Comparison of ENCODE assay signal across 8 cellular contexts in the genomic region with DNA sequence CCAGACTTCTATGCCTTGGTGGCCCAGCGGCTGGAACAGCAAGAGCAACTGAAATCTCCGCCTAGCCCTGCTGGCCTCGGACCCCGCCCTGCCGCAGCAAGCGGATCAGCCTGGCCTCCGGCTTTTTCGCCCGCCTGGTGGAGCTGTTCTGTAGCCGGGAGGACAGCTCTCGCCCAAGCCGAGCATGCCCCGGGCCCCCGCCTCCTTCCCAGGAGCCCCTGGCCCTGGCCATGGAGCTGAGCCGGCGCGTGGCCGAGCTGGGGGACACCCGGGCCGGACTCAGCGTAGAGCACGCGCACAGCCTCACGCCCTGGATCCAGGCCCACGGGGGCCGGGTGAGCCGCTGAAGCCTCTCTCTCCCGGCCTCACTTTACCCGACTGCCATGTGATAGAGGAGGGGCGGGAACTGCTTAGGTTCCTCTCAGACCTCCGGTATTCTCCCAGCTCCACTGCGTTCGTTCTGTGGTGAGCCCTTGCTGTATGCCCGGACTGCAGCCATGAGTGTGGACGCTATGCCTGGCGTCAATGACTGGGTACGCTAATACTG. TPM values are rescaled to one million over a fixed set of nuclear protein-coding genes. Genes with fewer than 3 reads are reported as not detected.
DNase-seq lines count a peak whose midpoint lies in the region; ATAC-seq and TF ChIP-seq lines count a peak whose summit lies in the region.

No MANE protein-coding gene starts in this region.

- peak; percentile 37 to 61 for ATAC-seq in activated T-cell treated with anti-CD3 and anti-CD28 coated beads, Interleukin-2, amount 50 U/mL, for 72 hours (replicated peaks in 1 of 2)
- peak; percentile 65 for ATAC-seq in stimulated activated naive CD8-positive, alpha-beta T cell treated with anti-CD3 and anti-CD28 coated beads, Interleukin-15, amount 100 ng/mL, for 72 hours
- ATAC-seq in GM19324 (IDR thresholded peaks at IDR 0.05; ENCODE audit: low FRiP score, unreplicated experiment): no peak

- H3K36me3 Mint-ChIP-seq in activated T-cell treated with anti-CD3 and anti-CD28 coated beads, Interleukin-2, amount 50 U/mL, for 72 hours (ENCODE audit: insufficient read depth in 2 of 2): no peaks in the 10 kb centered on the region
- no peaks in the 10 kb centered on the region for H3K36me3 Mint-ChIP-seq in activated T-cell treated with anti-CD3 and anti-CD28 coated beads, Interleukin-2, amount 50 U/mL, for 24 hours (ENCODE audit: low read depth)

- in situ Hi-C loops in astrocyte of the cerebellum (cut with HindIII; ENCODE audit: low sequenced_read_pairs): no loop called here
- in situ Hi-C loops in HAP-1 (cut with MboI; ENCODE audit: low sequenced_read_pairs): loop anchor here (25.0 kb wide), 1 partner anchor 485 kb away; no protein-coding TSS in a partner anchor

- no peaks in the 10 kb centered on the region for H3K4me1 Mint-ChIP-seq in activated T-cell treated with anti-CD3 and anti-CD28 coated beads, Interleukin-2, amount 50 U/mL, for 72 hours (ENCODE audit: low read depth)
- H3K4me1 Mint-ChIP-seq in activated T-cell treated with anti-CD3 and anti-CD28 coated beads, Interleukin-2, amount 50 U/mL, for 24 hours (ENCODE audit: low read depth): no peaks in the 10 kb centered on the region
- H3K4me1 Mint-ChIP-seq in stimulated activated naive CD8-positive, alpha-beta T cell treated with anti-CD3 and anti-CD28 coated beads, Interleukin-15, amount 100 ng/mL, for 72 hours: no peaks in the 10 kb centered on the region

- peak overlapping the region in 1 of 2 donors; percentile 46 for H3K4me3 Mint-ChIP-seq in activated T-cell treated with anti-CD3 and anti-CD28 coated beads, Interleukin-2, amount 50 U/mL, for 72 hours
- no peak overlapping the region for H3K4me3 Mint-ChIP-seq in activated T-cell treated with anti-CD3 and anti-CD28 coated beads, Interleukin-2, amount 50 U/mL, for 24 hours
- H3K4me3 Mint-ChIP-seq in stimulated activated naive CD8-positive, alpha-beta T cell treated with anti-CD3 and anti-CD28 coated beads, Interleukin-15, amount 100 ng/mL, for 72 hours: no peak overlapping the region

- no peaks in the 10 kb centered on the region for H3K9me3 Mint-ChIP-seq in activated T-cell treated with anti-CD3 and anti-CD28 coated beads, Interleukin-2, amount 50 U/mL, for 72 hours
- no peaks in the 10 kb centered on the region for H3K9me3 Mint-ChIP-seq in activated T-cell treated with anti-CD3 and anti-CD28 coated beads, Interleukin-2, amount 50 U/mL, for 24 hours
- no peaks in the 10 kb centered on the region for H3K9me3 Mint-ChIP-seq in stimulated activated naive CD8-positive, alpha-beta T cell treated with anti-CD3 and anti-CD28 coated beads, Interleukin-15, amount 100 ng/mL, for 72 hours

- TF ChIP-seq CTCF in astrocyte of the cerebellum (IDR thresholded peaks at IDR 0.05; ENCODE audit: low read depth, low read length, missing control alignments): peak; percentile 59

- H3K36me3 ChIP-seq in HAP-1 (replicated peaks): no peaks in the 10 kb centered on the region

- no peak overlapping the region for H3K27ac Mint-ChIP-seq in activated T-cell treated with anti-CD3 and anti-CD28 coated beads, Interleukin-2, amount 50 U/mL, for 72 hours
- H3K27ac Mint-ChIP-seq in activated T-cell treated with anti-CD3 and anti-CD28 coated beads, Interleukin-2, amount 50 U/mL, for 24 hours: no peak overlapping the region
- H3K27ac Mint-ChIP-seq in stimulated activated naive CD8-positive, alpha-beta T cell treated with anti-CD3 and anti-CD28 coated beads, Interleukin-15, amount 100 ng/mL, for 72 hours: no peak overlapping the region

- no peaks in the 10 kb centered on the region for H3K4me1 ChIP-seq in HAP-1

- no peaks in the 10 kb centered on the region for H3K9me3 ChIP-seq in HAP-1

- H3K27me3 ChIP-seq in HAP-1 (ENCODE audit: low read depth): no peaks in the 10 kb centered on the region

- DNase-seq in activated T-cell treated with anti-CD3 and anti-CD28 coated beads, Interleukin-2, amount 50 U/mL, for 72 hours: peak; percentile 4 to 25
- no peak for DNase-seq in activated T-cell treated with anti-CD3 and anti-CD28 coated beads, Interleukin-2, amount 50 U/mL, for 24 hours
- DNase-seq in astrocyte of the cerebellum (ENCODE audit: low read depth) (no peak), iPS-NIHi7 (ENCODE audit: extremely low spot score) (peak; percentile 81), HAP-1 (ENCODE audit: low spot score in 2 of 2) (no peak), LoVo (ENCODE audit: low spot score) (no peak)
- DNase-seq in stimulated activated naive CD8-positive, alpha-beta T cell treated with anti-CD3 and anti-CD28 coated beads, Interleukin-15, amount 100 ng/mL, for 72 hours: peak in 1 of 2 donors; percentile 14

- H3K27me3 Mint-ChIP-seq in activated T-cell treated with anti-CD3 and anti-CD28 coated beads, Interleukin-2, amount 50 U/mL, for 72 hours (ENCODE audit: low read depth): peaks cover 42% of the 10 kb centered on the region
- H3K27me3 Mint-ChIP-seq in activated T-cell treated with anti-CD3 and anti-CD28 coated beads, Interleukin-2, amount 50 U/mL, for 24 hours: peaks cover 46% of the 10 kb centered on the region
- H3K27me3 Mint-ChIP-seq in stimulated activated naive CD8-positive, alpha-beta T cell treated with anti-CD3 and anti-CD28 coated beads, Interleukin-15, amount 100 ng/mL, for 72 hours: peaks cover 52% of the 10 kb centered on the region

- H3K4me3 ChIP-seq in astrocyte of the cerebellum (ENCODE audit: low read depth, low read length) (peak overlapping the region; percentile 26), HAP-1 (no peak overlapping the region)

RNA-seq across cellular contexts. Expression of a gene that starts 24.1 kb away (rescaled TPM):
- 100 to 1,000 TPM; 110 to 139 TPM for total RNA-seq in activated T-cell treated with anti-CD3 and anti-CD28 coated beads, Interleukin-2, amount 50 U/mL, for 72 hours

Comparison
In these comparisons a context has a peak if more than half of its experiments do, and no peak if none do; other contexts are left out.
1. DNase-seq: peak in activated T-cell treated with anti-CD3 and anti-CD28 coated beads, Interleukin-2, amount 50 U/mL, for 72 hours (2 of 2) and iPS-NIHi7 (single experiment); none in activated T-cell treated with anti-CD3 and anti-CD28 coated beads, Interleukin-2, amount 50 U/mL, for 24 hours (single experiment), astrocyte of the cerebellum (single experiment), HAP-1 (0 of 2) and LoVo (single experiment).